In genomic region chr1:93692001-93692400, GRCh38 we compare ENCODE assay signal across 1 cellular context.
TF ChIP-seq lines count a peak whose summit lies in the region.

No MANE protein-coding gene starts in this region.

TF ChIP-seq in GM12878, 131 proteins besides CTCF, POLR2A, EP300 and RAD21 (continued from another document):
- TF ChIP-seq LARP7 (IDR thresholded peaks at IDR 0.05) (no peak), NRF1 (conservative IDR thresholded peaks at IDR 0.05; ENCODE audit: low read depth, low read length) (no peak), RAD51 (IDR thresholded peaks at IDR 0.05) (no peak), STAT1 (conservative IDR thresholded peaks at IDR 0.05) (no peak), KAT2A (conservative IDR thresholded peaks at IDR 0.05; ENCODE audit: control insufficient read depth, low read depth, low read length) (no peak), NKRF (conservative IDR thresholded peaks at IDR 0.05) (no peak), ZNF24 (IDR thresholded peaks at IDR 0.05) (no peak), SKIL (IDR thresholded peaks at IDR 0.05; ENCODE audit: low read depth, poor library complexity, severe bottlenecking) (no peak), IRF5 (IDR thresholded peaks at IDR 0.05; ENCODE audit: borderline replicate concordance) (no peak)
